36 cellular contexts compared by ENCODE assay signal in the genomic region with DNA sequence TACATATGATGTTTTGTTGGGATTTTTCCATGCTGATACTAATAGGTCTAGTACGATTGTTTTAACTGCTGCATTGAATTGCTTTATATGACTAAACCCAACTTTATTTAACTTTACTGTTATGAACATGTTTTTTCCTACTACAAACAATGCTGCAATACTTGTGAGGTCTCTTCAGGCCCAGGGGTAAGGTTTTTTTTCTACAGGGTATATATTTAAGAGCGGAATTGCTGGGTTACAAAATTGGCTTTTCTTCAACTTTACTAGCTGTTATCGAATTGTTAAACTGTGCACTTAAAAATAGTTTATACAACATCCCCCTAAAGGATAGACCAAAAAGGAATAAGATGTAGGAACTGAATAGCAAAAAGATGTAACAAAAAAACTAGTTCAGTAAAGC.
"Had no signal": no experiment of that assay in that cellular context is flagged by ENCODE, and none has a peak within 500 bp of the region (broad histone marks: within the 10 kb centered on the region; RNA-seq: fewer than 3 reads in every experiment).

No MANE protein-coding gene starts in this region.

- DNase-seq: activated effector memory CD4-positive, alpha-beta T cell treated with anti-CD3 and anti-CD28 coated beads, Interleukin-2, amount 50 U/mL, for 16 hours; activated effector memory CD4-positive, alpha-beta T cell treated with Interleukin-2 at 50 U/mL for 16 hours; activated gamma-delta T cell; activated gamma-delta T cell treated with Interleukin-2 at 50 U/mL for 16 hours; activated naive CD4-positive, alpha-beta T cell; activated naive CD4-positive, alpha-beta T cell treated with anti-CD3 and anti-CD28 coated beads for 36 hours; activated naive CD4-positive, alpha-beta T cell treated with anti-CD3 and anti-CD28 coated beads, Interleukin-2, amount 10 ng/mL, durations not matched to agents 7 days and 5 days; activated naive CD4-positive, alpha-beta T cell treated with anti-CD3 and anti-CD28 coated beads, Interleukin-2, amount 50 U/mL, for 16 hours; activated naive CD4-positive, alpha-beta T cell treated with Interleukin-2 at 50 U/mL for 16 hours; activated naive CD8-positive, alpha-beta T cell treated with anti-CD3 and anti-CD28 coated beads for 36 hours; activated naive CD8-positive, alpha-beta T cell treated with anti-CD3 and anti-CD28 coated beads, Interleukin-2, amount 10 ng/mL, durations not matched to agents 7 days and 5 days; activated naive CD8-positive, alpha-beta T cell treated with anti-CD3 and anti-CD28 coated beads, Interleukin-2, amount 50 U/mL, for 24 hours; activated T-cell treated with anti-CD3 and anti-CD28 coated beads, Interleukin-2, amount 50 U/mL, for 1 hour; activated T-cell treated with anti-CD3 and anti-CD28 coated beads, Interleukin-2, amount 50 U/mL, for 24 hours; activated T-cell treated with anti-CD3 and anti-CD28 coated beads, Interleukin-2, amount 50 U/mL, for 4 hours; adrenal gland; amniotic stem cell; amygdala; anterior cingulate cortex; aorta; body of pancreas; brain microvascular endothelial cell; caudate nucleus; central memory CD4-positive, alpha-beta T cell; cerebellar nuclear complex had no signal

- H3K4me3 Mint-ChIP-seq: activated naive CD4-positive, alpha-beta T cell treated with anti-CD3 and anti-CD28 coated beads for 36 hours; activated naive CD4-positive, alpha-beta T cell treated with anti-CD3 and anti-CD28 coated beads, Interleukin-2, amount 10 ng/mL, durations not matched to agents 7 days and 5 days; activated naive CD4-positive, alpha-beta T cell treated with anti-CD3 and anti-CD28 coated beads, Interleukin-2, amount 50 U/mL, for 24 hours; activated naive CD8-positive, alpha-beta T cell; activated naive CD8-positive, alpha-beta T cell treated with anti-CD3 and anti-CD28 coated beads for 36 hours; activated naive CD8-positive, alpha-beta T cell treated with anti-CD3 and anti-CD28 coated beads, Interleukin-2, amount 10 ng/mL, durations not matched to agents 7 days and 5 days; activated naive CD8-positive, alpha-beta T cell treated with anti-CD3 and anti-CD28 coated beads, Interleukin-2, amount 50 U/mL, for 24 hours; activated T-cell treated with anti-CD3 and anti-CD28 coated beads, Interleukin-2, amount 50 U/mL, for 24 hours; activated T-cell treated with anti-CD3 and anti-CD28 coated beads, Interleukin-2, amount 50 U/mL, for 4 hours; activated T-helper 1 cell treated with anti-CD3 and anti-CD28 coated beads, Interleukin-12 subunit alpha, Interleukin-12 subunit beta, Interleukin-2, Interleukin-4 antibody, amounts not matched to agents 30 ng/mL and 10 ng/mL and 1 ng/mL, durations not matched to agents 14 hours and 24 hours and 36 hours; activated T-helper 17 cell treated with anti-CD3 and anti-CD28 coated beads, Interleukin-2, amount 50 U/mL, for 72 hours; brain; central memory CD8-positive, alpha-beta T cell had no signal

- H3K4me1 ChIP-seq: adrenal gland, ascending aorta, body of pancreas, breast epithelium had no signal

- H3K9me3 ChIP-seq: adrenal gland, ascending aorta, body of pancreas, breast epithelium had no signal

- H3K36me3 ChIP-seq: adrenal gland, ascending aorta, brain microvascular endothelial cell, breast epithelium, cardiac muscle cell had no signal

- H3K27ac ChIP-seq: adrenal gland, ascending aorta, body of pancreas, brain microvascular endothelial cell, breast epithelium, cardiac muscle cell had no signal

- H3K27ac Mint-ChIP-seq: activated naive CD4-positive, alpha-beta T cell treated with anti-CD3 and anti-CD28 coated beads for 36 hours; activated naive CD4-positive, alpha-beta T cell treated with anti-CD3 and anti-CD28 coated beads, Interleukin-2, amount 10 ng/mL, durations not matched to agents 7 days and 5 days; activated naive CD4-positive, alpha-beta T cell treated with anti-CD3 and anti-CD28 coated beads, Interleukin-2, amount 50 U/mL, for 24 hours; activated naive CD4-positive, alpha-beta T cell treated with anti-CD3 and anti-CD28 coated beads, Interleukin-2, amount 50 U/mL, for 72 hours; activated naive CD8-positive, alpha-beta T cell; activated naive CD8-positive, alpha-beta T cell treated with anti-CD3 and anti-CD28 coated beads for 36 hours; activated naive CD8-positive, alpha-beta T cell treated with anti-CD3 and anti-CD28 coated beads, Interleukin-2, amount 10 ng/mL, durations not matched to agents 7 days and 5 days; activated naive CD8-positive, alpha-beta T cell treated with anti-CD3 and anti-CD28 coated beads, Interleukin-2, amount 50 U/mL, for 24 hours; activated T-cell treated with anti-CD3 and anti-CD28 coated beads, Interleukin-2, amount 50 U/mL, for 24 hours; activated T-helper 1 cell treated with anti-CD3 and anti-CD28 coated beads, Interleukin-12 subunit alpha, Interleukin-12 subunit beta, Interleukin-2, Interleukin-4 antibody, amounts not matched to agents 30 ng/mL and 10 ng/mL and 1 ng/mL, durations not matched to agents 14 hours and 24 hours and 36 hours; activated T-helper 17 cell treated with anti-CD3 and anti-CD28 coated beads, Interleukin-2, amount 50 U/mL, for 72 hours; activated T-helper 2 cell treated with anti-CD3 and anti-CD28 coated beads, Interferon-gamma antibody, Interleukin-2, Interleukin-4, amounts not matched to agents 10 μg/mL and 5 μg/mL and 100 μg/mL, durations not matched to agents 14 hours and 24 hours and 36 hours; brain had no signal

- H3K4me3 ChIP-seq: adrenal gland, ascending aorta, body of pancreas, breast epithelium, cardiac muscle cell had no signal

- H3K9me3 Mint-ChIP-seq: activated naive CD4-positive, alpha-beta T cell treated with anti-CD3 and anti-CD28 coated beads, Interleukin-2, amount 50 U/mL, for 72 hours; activated T-helper 1 cell treated with anti-CD3 and anti-CD28 coated beads, Interleukin-12 subunit alpha, Interleukin-12 subunit beta, Interleukin-2, Interleukin-4 antibody, amounts not matched to agents 30 ng/mL and 10 ng/mL and 1 ng/mL, durations not matched to agents 14 hours and 24 hours and 36 hours; activated T-helper 17 cell treated with anti-CD3 and anti-CD28 coated beads, Interleukin-2, amount 50 U/mL, for 72 hours; central memory CD8-positive, alpha-beta T cell had no signal

- ATAC-seq: activated naive CD4-positive, alpha-beta T cell treated with anti-CD3 and anti-CD28 coated beads, Interleukin-2, amount 50 U/mL, for 72 hours; activated naive CD8-positive, alpha-beta T cell treated with anti-CD3 and anti-CD28 coated beads, Interleukin-2, amount 50 U/mL, for 24 hours; activated T-cell treated with anti-CD3 and anti-CD28 coated beads, Interleukin-2, amount 50 U/mL, for 4 hours; activated T-helper 17 cell treated with anti-CD3 and anti-CD28 coated beads, Interleukin-2, amount 50 U/mL, for 72 hours; body of pancreas had no signal

- H3K27me3 ChIP-seq: adrenal gland, ascending aorta, body of pancreas, brain microvascular endothelial cell, breast epithelium, cardiac muscle cell had no signal

- H3K36me3 Mint-ChIP-seq: activated naive CD4-positive, alpha-beta T cell treated with anti-CD3 and anti-CD28 coated beads, Interleukin-2, amount 10 ng/mL, durations not matched to agents 7 days and 5 days; activated naive CD4-positive, alpha-beta T cell treated with anti-CD3 and anti-CD28 coated beads, Interleukin-2, amount 50 U/mL, for 72 hours; activated naive CD8-positive, alpha-beta T cell; activated naive CD8-positive, alpha-beta T cell treated with anti-CD3 and anti-CD28 coated beads for 36 hours; activated naive CD8-positive, alpha-beta T cell treated with anti-CD3 and anti-CD28 coated beads, Interleukin-2, amount 10 ng/mL, durations not matched to agents 7 days and 5 days had no signal

- H3K4me1 Mint-ChIP-seq: activated naive CD4-positive, alpha-beta T cell treated with anti-CD3 and anti-CD28 coated beads, Interleukin-2, amount 10 ng/mL, durations not matched to agents 7 days and 5 days; activated naive CD4-positive, alpha-beta T cell treated with anti-CD3 and anti-CD28 coated beads, Interleukin-2, amount 50 U/mL, for 24 hours; activated naive CD8-positive, alpha-beta T cell treated with anti-CD3 and anti-CD28 coated beads for 36 hours; activated naive CD8-positive, alpha-beta T cell treated with anti-CD3 and anti-CD28 coated beads, Interleukin-2, amount 10 ng/mL, durations not matched to agents 7 days and 5 days; activated naive CD8-positive, alpha-beta T cell treated with anti-CD3 and anti-CD28 coated beads, Interleukin-2, amount 50 U/mL, for 24 hours; activated T-helper 17 cell treated with anti-CD3 and anti-CD28 coated beads, Interleukin-2, amount 50 U/mL, for 72 hours; central memory CD8-positive, alpha-beta T cell had no signal

- H3K27me3 Mint-ChIP-seq: activated naive CD8-positive, alpha-beta T cell treated with anti-CD3 and anti-CD28 coated beads for 36 hours; activated naive CD8-positive, alpha-beta T cell treated with anti-CD3 and anti-CD28 coated beads, Interleukin-2, amount 10 ng/mL, durations not matched to agents 7 days and 5 days; activated naive CD8-positive, alpha-beta T cell treated with anti-CD3 and anti-CD28 coated beads, Interleukin-2, amount 50 U/mL, for 24 hours; brain had no signal
